1 cellular context compared by ENCODE assay signal in the genomic region with DNA sequence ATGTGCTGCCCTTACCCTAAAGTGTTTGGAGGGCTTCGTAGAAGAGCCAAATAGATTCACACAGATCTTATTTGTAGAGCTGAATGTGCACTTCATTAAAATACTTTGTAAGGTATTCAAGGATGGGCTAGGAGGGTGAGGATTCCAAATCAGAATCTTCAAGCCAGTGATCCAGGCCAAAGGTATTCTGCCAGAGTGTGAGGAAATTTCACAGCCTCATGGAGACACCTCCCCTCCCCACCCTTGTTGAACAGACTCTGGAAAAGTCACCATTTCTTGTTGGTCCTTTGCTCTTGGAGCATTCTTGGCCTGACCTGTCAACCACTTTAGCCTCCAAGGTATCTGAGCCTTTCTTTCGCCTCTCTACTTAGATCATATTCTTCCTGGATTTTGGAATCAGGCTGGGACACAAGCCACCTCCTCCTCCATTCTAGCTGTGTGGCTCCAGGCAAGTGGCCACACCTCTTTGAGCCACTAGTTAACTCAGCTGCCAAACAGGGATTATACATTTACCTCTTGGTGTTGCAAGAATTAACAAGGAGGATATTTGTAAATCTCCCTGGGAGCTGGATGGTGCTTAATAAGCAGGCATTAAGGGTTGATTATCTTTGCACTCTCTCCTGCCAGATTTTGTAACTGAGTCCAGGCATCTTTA.
TF ChIP-seq lines count a peak whose summit lies in the region.

No MANE protein-coding gene starts in this region.

TF ChIP-seq in HepG2, 621 proteins besides CTCF, POLR2A, EP300 and RAD21 (continued from another document and continues in another):
- TF ChIP-seq, protein P1, sequence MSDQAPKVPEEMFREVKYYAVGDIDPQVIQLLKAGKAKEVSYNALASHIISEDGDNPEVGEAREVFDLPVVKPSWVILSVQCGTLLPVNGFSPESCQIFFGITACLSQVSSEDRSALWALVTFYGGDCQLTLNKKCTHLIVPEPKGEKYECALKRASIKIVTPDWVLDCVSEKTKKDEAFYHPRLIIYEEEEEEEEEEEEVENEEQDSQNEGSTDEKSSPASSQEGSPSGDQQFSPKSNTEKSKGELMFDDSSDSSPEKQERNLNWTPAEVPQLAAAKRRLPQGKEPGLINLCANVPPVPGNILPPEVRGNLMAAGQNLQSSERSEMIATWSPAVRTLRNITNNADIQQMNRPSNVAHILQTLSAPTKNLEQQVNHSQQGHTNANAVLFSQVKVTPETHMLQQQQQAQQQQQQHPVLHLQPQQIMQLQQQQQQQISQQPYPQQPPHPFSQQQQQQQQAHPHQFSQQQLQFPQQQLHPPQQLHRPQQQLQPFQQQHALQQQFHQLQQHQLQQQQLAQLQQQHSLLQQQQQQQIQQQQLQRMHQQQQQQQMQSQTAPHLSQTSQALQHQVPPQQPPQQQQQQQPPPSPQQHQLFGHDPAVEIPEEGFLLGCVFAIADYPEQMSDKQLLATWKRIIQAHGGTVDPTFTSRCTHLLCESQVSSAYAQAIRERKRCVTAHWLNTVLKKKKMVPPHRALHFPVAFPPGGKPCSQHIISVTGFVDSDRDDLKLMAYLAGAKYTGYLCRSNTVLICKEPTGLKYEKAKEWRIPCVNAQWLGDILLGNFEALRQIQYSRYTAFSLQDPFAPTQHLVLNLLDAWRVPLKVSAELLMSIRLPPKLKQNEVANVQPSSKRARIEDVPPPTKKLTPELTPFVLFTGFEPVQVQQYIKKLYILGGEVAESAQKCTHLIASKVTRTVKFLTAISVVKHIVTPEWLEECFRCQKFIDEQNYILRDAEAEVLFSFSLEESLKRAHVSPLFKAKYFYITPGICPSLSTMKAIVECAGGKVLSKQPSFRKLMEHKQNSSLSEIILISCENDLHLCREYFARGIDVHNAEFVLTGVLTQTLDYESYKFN (CRISPR knock-in tag; conservative IDR thresholded peaks at IDR 0.05), result peak; percentile 50
- TF ChIP-seq PHF8 (CRISPR knock-in tag; IDR thresholded peaks at IDR 0.05) (no peak), MIXL1 (CRISPR knock-in tag; IDR thresholded peaks at IDR 0.05) (peak; percentile 67; the same call in 1 of the 2 replicates), PRPF4 (IDR thresholded peaks at IDR 0.05; ENCODE audit: low read depth, low read length, poor library complexity, severe bottlenecking) (no peak), ZNF292 (CRISPR knock-in tag; IDR thresholded peaks at IDR 0.05; ENCODE audit: borderline replicate concordance, low read depth) (peak; percentile 64; the same call in 1 of the 2 replicates), ZNF605 (CRISPR knock-in tag; IDR thresholded peaks at IDR 0.05) (no peak; the same call in 1 of the 2 replicates), ZNF556 (CRISPR knock-in tag; IDR thresholded peaks at IDR 0.05; ENCODE audit: borderline replicate concordance) (peak; percentile 2; the same call in 1 of the 2 replicates), ZNF335 (CRISPR knock-in tag; IDR thresholded peaks at IDR 0.05) (peak; percentile 65; the same call in 1 of the 2 replicates), ZNF746 (CRISPR knock-in tag; IDR thresholded peaks at IDR 0.05) (no peak), ZNF850 (CRISPR knock-in tag; conservative IDR thresholded peaks at IDR 0.05) (no peak), ZNF354B (CRISPR knock-in tag; IDR thresholded peaks at IDR 0.05) (no peak), TBX2 (CRISPR knock-in tag; IDR thresholded peaks at IDR 0.05; ENCODE audit: borderline replicate concordance) (peak; percentile 70; the same call in 1 of the 2 replicates), ZNF552 (CRISPR knock-in tag; IDR thresholded peaks at IDR 0.05; ENCODE audit: borderline replicate concordance) (no peak), SRSF9 (IDR thresholded peaks at IDR 0.05; ENCODE audit: borderline replicate concordance, insufficient read depth, low read depth, low read length, poor library complexity, severe bottlenecking) (no peak), GATAD2A (CRISPR knock-in tag; IDR thresholded peaks at IDR 0.05) (peak; percentile 80), ZFP1 (CRISPR knock-in tag; IDR thresholded peaks at IDR 0.05) (no peak), FOXK1 (CRISPR knock-in tag; IDR thresholded peaks at IDR 0.05; ENCODE audit: borderline replicate concordance, low read depth) (peak; percentile 34; the same call in 1 of the 2 replicates), ZNF12 (CRISPR knock-in tag; IDR thresholded peaks at IDR 0.05) (0 out of 2 replicates have a peak, but pooled peaks have one; percentile 68), RBFOX2 (IDR thresholded peaks at IDR 0.05; ENCODE audit: low read depth, low read length) (peak; percentile 48; the same call in 1 of the 2 replicates), ZNF446 (CRISPR knock-in tag; IDR thresholded peaks at IDR 0.05) (0 out of 2 replicates have a peak, but pooled peaks have one; percentile 35), YEATS2 (CRISPR knock-in tag; IDR thresholded peaks at IDR 0.05; ENCODE audit: borderline replicate concordance) (peak; percentile 44; the same call in 1 of the 2 replicates), KLF16 (CRISPR knock-in tag; IDR thresholded peaks at IDR 0.05) (0 out of 4 replicates have a peak, but pooled peaks of 1 of the 2 experiments have one; percentile 24), ZSCAN30 (CRISPR knock-in tag; IDR thresholded peaks at IDR 0.05) (no peak), ZMYM4 (CRISPR knock-in tag; IDR thresholded peaks at IDR 0.05) (peak; percentile 66; the same call in 1 of the 2 replicates), RELA (CRISPR knock-in tag; IDR thresholded peaks at IDR 0.05) (no peak), ZNF772 (CRISPR knock-in tag; IDR thresholded peaks at IDR 0.05) (0 out of 2 replicates have a peak, but pooled peaks have one; percentile 47), PHF21A (CRISPR knock-in tag; IDR thresholded peaks at IDR 0.05) (peak; percentile 46; the same call in 1 of the 2 replicates), ZNF7 (CRISPR knock-in tag; IDR thresholded peaks at IDR 0.05) (no peak), CENPT (CRISPR knock-in tag; IDR thresholded peaks at IDR 0.05; ENCODE audit: low read depth) (no peak), PITX1 (CRISPR knock-in tag; IDR thresholded peaks at IDR 0.05) (peak; percentile 88), MTF1 (CRISPR knock-in tag; IDR thresholded peaks at IDR 0.05) (no peak), EHMT2 (IDR thresholded peaks at IDR 0.05; ENCODE audit: borderline replicate concordance, low read depth, low read length) (0 out of 2 replicates have a peak, but pooled peaks have one; percentile 63), TCF7L2 (IDR thresholded peaks at IDR 0.05; ENCODE audit: low read depth, low read length) (no peak), ZNF776 (CRISPR knock-in tag; IDR thresholded peaks at IDR 0.05) (no peak), ZNF317 (CRISPR knock-in tag; IDR thresholded peaks at IDR 0.05) (no peak; the same call in 1 of the 2 replicates), NBN (conservative IDR thresholded peaks at IDR 0.05) (no peak)
- TF ChIP-seq, protein P2, sequence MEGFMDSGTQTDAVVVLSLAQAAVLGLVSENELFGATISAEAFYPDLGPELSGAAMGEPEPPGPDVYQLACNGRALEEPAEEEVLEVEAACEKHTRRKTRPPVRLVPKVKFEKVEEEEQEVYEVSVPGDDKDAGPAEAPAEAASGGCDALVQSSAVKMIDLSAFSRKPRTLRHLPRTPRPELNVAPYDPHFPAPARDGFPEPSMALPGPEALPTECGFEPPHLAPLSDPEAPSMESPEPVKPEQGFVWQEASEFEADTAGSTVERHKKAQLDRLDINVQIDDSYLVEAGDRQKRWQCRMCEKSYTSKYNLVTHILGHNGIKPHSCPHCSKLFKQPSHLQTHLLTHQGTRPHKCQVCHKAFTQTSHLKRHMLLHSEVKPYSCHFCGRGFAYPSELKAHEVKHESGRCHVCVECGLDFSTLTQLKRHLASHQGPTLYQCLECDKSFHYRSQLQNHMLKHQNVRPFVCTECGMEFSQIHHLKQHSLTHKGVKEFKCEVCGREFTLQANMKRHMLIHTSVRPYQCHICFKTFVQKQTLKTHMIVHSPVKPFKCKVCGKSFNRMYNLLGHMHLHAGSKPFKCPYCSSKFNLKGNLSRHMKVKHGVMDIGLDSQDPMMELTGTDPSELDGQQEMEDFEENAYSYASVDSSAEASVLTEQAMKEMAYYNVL (CRISPR knock-in tag; IDR thresholded peaks at IDR 0.05; ENCODE audit: borderline replicate concordance), result peak; percentile 59; the same call in 1 of the 2 replicates
- TF ChIP-seq, protein P3, sequence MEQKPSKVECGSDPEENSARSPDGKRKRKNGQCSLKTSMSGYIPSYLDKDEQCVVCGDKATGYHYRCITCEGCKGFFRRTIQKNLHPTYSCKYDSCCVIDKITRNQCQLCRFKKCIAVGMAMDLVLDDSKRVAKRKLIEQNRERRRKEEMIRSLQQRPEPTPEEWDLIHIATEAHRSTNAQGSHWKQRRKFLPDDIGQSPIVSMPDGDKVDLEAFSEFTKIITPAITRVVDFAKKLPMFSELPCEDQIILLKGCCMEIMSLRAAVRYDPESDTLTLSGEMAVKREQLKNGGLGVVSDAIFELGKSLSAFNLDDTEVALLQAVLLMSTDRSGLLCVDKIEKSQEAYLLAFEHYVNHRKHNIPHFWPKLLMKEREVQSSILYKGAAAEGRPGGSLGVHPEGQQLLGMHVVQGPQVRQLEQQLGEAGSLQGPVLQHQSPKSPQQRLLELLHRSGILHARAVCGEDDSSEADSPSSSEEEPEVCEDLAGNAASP (CRISPR knock-in tag; IDR thresholded peaks at IDR 0.05; ENCODE audit: borderline replicate concordance), result peak; percentile 50; the same call in 1 of the 2 replicates
- TF ChIP-seq, protein P4, sequence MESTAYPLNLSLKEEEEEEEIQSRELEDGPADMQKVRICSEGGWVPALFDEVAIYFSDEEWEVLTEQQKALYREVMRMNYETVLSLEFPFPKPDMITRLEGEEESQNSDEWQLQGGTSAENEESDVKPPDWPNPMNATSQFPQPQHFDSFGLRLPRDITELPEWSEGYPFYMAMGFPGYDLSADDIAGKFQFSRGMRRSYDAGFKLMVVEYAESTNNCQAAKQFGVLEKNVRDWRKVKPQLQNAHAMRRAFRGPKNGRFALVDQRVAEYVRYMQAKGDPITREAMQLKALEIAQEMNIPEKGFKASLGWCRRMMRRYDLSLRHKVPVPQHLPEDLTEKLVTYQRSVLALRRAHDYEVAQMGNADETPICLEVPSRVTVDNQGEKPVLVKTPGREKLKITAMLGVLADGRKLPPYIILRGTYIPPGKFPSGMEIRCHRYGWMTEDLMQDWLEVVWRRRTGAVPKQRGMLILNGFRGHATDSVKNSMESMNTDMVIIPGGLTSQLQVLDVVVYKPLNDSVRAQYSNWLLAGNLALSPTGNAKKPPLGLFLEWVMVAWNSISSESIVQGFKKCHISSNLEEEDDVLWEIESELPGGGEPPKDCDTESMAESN (CRISPR knock-in tag; conservative IDR thresholded peaks at IDR 0.05), result peak; percentile 40; the same call in 1 of the 2 replicates
- TF ChIP-seq, protein P5, sequence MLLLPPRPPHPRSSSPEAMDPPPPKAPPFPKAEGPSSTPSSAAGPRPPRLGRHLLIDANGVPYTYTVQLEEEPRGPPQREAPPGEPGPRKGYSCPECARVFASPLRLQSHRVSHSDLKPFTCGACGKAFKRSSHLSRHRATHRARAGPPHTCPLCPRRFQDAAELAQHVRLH (CRISPR knock-in tag; IDR thresholded peaks at IDR 0.05; ENCODE audit: borderline replicate concordance, low read depth), result peak; percentile 31; the same call in 1 of the 2 replicates
- TF ChIP-seq, protein P6, sequence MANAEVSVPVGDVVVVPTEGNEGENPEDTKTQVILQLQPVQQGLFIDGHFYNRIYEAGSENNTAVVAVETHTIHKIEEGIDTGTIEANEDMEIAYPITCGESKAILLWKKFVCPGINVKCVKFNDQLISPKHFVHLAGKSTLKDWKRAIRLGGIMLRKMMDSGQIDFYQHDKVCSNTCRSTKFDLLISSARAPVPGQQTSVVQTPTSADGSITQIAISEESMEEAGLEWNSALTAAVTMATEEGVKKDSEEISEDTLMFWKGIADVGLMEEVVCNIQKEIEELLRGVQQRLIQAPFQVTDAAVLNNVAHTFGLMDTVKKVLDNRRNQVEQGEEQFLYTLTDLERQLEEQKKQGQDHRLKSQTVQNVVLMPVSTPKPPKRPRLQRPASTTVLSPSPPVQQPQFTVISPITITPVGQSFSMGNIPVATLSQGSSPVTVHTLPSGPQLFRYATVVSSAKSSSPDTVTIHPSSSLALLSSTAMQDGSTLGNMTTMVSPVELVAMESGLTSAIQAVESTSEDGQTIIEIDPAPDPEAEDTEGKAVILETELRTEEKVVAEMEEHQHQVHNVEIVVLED (CRISPR knock-in tag; IDR thresholded peaks at IDR 0.05; ENCODE audit: borderline replicate concordance), result 0 out of 2 replicates have a peak, but pooled peaks have one; percentile 14
- TF ChIP-seq, protein P7, sequence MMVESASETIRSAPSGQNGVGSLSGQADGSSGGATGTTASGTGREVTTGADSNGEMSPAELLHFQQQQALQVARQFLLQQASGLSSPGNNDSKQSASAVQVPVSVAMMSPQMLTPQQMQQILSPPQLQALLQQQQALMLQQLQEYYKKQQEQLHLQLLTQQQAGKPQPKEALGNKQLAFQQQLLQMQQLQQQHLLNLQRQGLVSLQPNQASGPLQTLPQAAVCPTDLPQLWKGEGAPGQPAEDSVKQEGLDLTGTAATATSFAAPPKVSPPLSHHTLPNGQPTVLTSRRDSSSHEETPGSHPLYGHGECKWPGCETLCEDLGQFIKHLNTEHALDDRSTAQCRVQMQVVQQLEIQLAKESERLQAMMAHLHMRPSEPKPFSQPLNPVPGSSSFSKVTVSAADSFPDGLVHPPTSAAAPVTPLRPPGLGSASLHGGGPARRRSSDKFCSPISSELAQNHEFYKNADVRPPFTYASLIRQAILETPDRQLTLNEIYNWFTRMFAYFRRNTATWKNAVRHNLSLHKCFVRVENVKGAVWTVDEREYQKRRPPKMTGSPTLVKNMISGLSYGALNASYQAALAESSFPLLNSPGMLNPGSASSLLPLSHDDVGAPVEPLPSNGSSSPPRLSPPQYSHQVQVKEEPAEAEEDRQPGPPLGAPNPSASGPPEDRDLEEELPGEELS (CRISPR knock-in tag; IDR thresholded peaks at IDR 0.05), result 0 out of 2 replicates have a peak, but pooled peaks have one; percentile 11
- TF ChIP-seq, protein P8, sequence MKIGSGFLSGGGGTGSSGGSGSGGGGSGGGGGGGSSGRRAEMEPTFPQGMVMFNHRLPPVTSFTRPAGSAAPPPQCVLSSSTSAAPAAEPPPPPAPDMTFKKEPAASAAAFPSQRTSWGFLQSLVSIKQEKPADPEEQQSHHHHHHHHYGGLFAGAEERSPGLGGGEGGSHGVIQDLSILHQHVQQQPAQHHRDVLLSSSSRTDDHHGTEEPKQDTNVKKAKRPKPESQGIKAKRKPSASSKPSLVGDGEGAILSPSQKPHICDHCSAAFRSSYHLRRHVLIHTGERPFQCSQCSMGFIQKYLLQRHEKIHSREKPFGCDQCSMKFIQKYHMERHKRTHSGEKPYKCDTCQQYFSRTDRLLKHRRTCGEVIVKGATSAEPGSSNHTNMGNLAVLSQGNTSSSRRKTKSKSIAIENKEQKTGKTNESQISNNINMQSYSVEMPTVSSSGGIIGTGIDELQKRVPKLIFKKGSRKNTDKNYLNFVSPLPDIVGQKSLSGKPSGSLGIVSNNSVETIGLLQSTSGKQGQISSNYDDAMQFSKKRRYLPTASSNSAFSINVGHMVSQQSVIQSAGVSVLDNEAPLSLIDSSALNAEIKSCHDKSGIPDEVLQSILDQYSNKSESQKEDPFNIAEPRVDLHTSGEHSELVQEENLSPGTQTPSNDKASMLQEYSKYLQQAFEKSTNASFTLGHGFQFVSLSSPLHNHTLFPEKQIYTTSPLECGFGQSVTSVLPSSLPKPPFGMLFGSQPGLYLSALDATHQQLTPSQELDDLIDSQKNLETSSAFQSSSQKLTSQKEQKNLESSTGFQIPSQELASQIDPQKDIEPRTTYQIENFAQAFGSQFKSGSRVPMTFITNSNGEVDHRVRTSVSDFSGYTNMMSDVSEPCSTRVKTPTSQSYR (CRISPR knock-in tag; IDR thresholded peaks at IDR 0.05; ENCODE audit: borderline replicate concordance), result no peak
- TF ChIP-seq, protein P9, sequence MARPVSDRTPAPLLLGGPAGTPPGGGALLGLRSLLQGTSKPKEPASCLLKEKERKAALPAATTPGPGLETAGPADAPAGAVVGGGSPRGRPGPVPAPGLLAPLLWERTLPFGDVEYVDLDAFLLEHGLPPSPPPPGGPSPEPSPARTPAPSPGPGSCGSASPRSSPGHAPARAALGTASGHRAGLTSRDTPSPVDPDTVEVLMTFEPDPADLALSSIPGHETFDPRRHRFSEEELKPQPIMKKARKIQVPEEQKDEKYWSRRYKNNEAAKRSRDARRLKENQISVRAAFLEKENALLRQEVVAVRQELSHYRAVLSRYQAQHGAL (CRISPR knock-in tag; IDR thresholded peaks at IDR 0.05; ENCODE audit: not compliant biosample characterization), result no peak
